ENCODE assay signal across 4 cellular contexts in genomic region chr4:116500225-116500624, GRCh38.
"Had no signal": no experiment of that assay in that cellular context is flagged by ENCODE, and none has a peak within 500 bp of the region (broad histone marks: within the 10 kb centered on the region; RNA-seq: fewer than 3 reads in every experiment).

No MANE protein-coding gene starts in this region.

- ATAC-seq: HepG2, K562 had no signal

- H3K27ac ChIP-seq: HL-60 had no signal

- H3K4me3 ChIP-seq: K562 had no signal

- DNase-seq: IMR-90 had no signal
